ENCODE assay signal across 8 cellular contexts in genomic region chr6:31197559-31198305, GRCh38. TPM values are rescaled to one million over a fixed set of nuclear protein-coding genes. Genes with fewer than 3 reads are reported as not detected.
DNase-seq lines count a peak whose midpoint lies in the region; ATAC-seq and TF ChIP-seq lines count a peak whose summit lies in the region.

No MANE protein-coding gene starts in this region.

- H3K4me1 ChIP-seq in BLaER1 (peaks cover 54% of the 10 kb centered on the region), lower lobe of right lung (peaks cover 39% of the 10 kb centered on the region)

- 0 out of 2 replicates have a peak, but pooled peaks cover 10% of the 10 kb centered on the region for H4K20me1 ChIP-seq in BLaER1

- H3K9me3 ChIP-seq in BLaER1 (peaks cover 18% of the 10 kb centered on the region), lower lobe of right lung (no peaks in the 10 kb centered on the region)

- ATAC-seq in GM19372 (IDR thresholded peaks at IDR 0.05; ENCODE audit: low read depth, unreplicated experiment) (peak; percentile 71), HG03521 (IDR thresholded peaks at IDR 0.05; ENCODE audit: unreplicated experiment) (peak; percentile 76), lower lobe of right lung (peak; percentile 93 to 94)

- H3K4me2 ChIP-seq in BLaER1: peak overlapping the region; percentile 86

- intact Hi-C loops in dorsolateral prefrontal cortex (cut with DNase I) (loop anchor here (1.0 to 10.0 kb wide), 3 partner anchors 39 to 283 kb away; partner anchors contain the start of genes TCF19 (in 1 of the 2) and VARS2 (in 1 of the 2)), lower lobe of right lung (cut with DNase I) (loop anchor here (10.0 kb wide), 1 partner anchor 167 kb away; no protein-coding TSS in a partner anchor)

- H3K27me3 ChIP-seq in BLaER1 (no peaks in the 10 kb centered on the region), dorsolateral prefrontal cortex (no peaks in the 10 kb centered on the region), lower lobe of right lung (ENCODE audit: low read depth) (no peaks in the 10 kb centered on the region)

- peak overlapping the region; percentile 94 for H3K9ac ChIP-seq in BLaER1

- peaks cover 29% of the 10 kb centered on the region for H3K36me3 ChIP-seq in BLaER1
- no peaks in the 10 kb centered on the region for H3K36me3 ChIP-seq in lower lobe of right lung

- peak in 7 of 56 donors; percentile 0 to 12 (median 10) for TF ChIP-seq CTCF in dorsolateral prefrontal cortex (IDR thresholded peaks at IDR 0.05 in 54 of 56, conservative IDR thresholded peaks at IDR 0.05 in 2 of 56; ENCODE audit: low read depth in 1 of 56, partially characterized antibody in 56 of 56)
- TF ChIP-seq CTCF in lower lobe of right lung (IDR thresholded peaks at IDR 0.05): no peak

- DNase-seq in NCI-H82 (lab: John Stamatoyannopoulos, UW) (peak; percentile 72), dorsolateral prefrontal cortex (peak; percentile 66 to 91 (median 84)), lower lobe of right lung (peak; percentile 97)
- DNase-seq in activated CD4-positive, alpha-beta T cell treated with anti-CD3 and anti-CD28 coated beads, Interleukin-2, amount 50 U/mL, for 48 hours: peak; percentile 92 to 95
- peak; percentile 76 to 91 (median 91) for DNase-seq in stimulated activated CD4-positive, alpha-beta T cell treated with anti-CD3 and anti-CD28 coated beads, TNF-alpha, amount 100 ng/mL, for 1 hour (ENCODE audit: low read depth in 3 of 3, low spot score in 1 of 3)

- H3K27ac ChIP-seq in BLaER1 (peak overlapping the region; percentile 96), dorsolateral prefrontal cortex (peak overlapping the region; percentile 58 to 99 (median 95)), lower lobe of right lung (peak overlapping the region; percentile 99)

- H3K4me3 ChIP-seq in BLaER1 (peak overlapping the region; percentile 89), dorsolateral prefrontal cortex (peak overlapping the region; percentile 48 to 95 (median 78)), lower lobe of right lung (peak overlapping the region; percentile 72)

RNA-seq across cellular contexts. Expression of gene POU5F1, which starts 27.2 kb away (rescaled TPM):
- total RNA-seq in dorsolateral prefrontal cortex (1 to 10 TPM in 37 of 120 experiments, under 1 TPM in 38, not detected in 45; 0.23 to 2.8 (median 0.97) TPM), lower lobe of right lung (5.0 TPM)

RNA-seq across cellular contexts. Expression of gene TCF19, which starts 39.3 kb away (rescaled TPM):
- total RNA-seq in dorsolateral prefrontal cortex (1 to 10 TPM in 119 of 120 experiments, under 1 TPM in 1; 0.80 to 6.6 (median 2.3) TPM), lower lobe of right lung (6.2 TPM)

RNA-seq across cellular contexts. Expression of gene CCHCR1, which starts 40.1 kb away (rescaled TPM):
- total RNA-seq in dorsolateral prefrontal cortex (10 to 100 TPM; 11.1 to 31.6 (median 21.7) TPM), lower lobe of right lung (16.5 TPM)

RNA-seq across cellular contexts. Expression of gene PSORS1C2, which starts 58.9 kb away (rescaled TPM):
- total RNA-seq in dorsolateral prefrontal cortex (not detected), lower lobe of right lung (not detected)

Comparison
In these comparisons a context has a peak if more than half of its experiments do, and no peak if none do; other contexts are left out.
1. Peak in every context shown above with its lines: DNase-seq, ATAC-seq, H3K4me3 ChIP-seq and H3K27ac ChIP-seq.